2 cellular contexts compared by ENCODE assay signal in the genomic region with DNA sequence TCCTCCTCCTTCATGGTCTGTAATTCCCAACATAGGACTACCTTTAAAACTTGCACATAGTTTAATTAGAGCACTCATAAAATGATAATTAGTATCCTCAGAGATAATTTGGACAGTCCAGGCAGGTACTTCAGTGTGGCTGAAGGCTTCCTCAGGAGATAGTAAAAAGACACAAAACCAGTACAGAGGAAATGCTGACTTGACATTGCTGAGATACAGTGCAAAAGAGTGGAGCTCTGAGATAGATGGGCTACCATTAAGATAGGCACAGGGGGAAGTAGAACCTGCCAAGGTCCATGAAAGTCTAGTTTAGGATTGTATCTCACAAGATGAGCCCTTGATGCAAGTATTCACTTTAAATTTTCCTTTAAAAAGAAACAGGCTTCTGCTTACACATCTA.
TF ChIP-seq lines count a peak whose summit lies in the region.

No MANE protein-coding gene starts in this region.

TF ChIP-seq in A549, 52 proteins besides CTCF, POLR2A, EP300 and RAD21 (continued from another document):
- TF ChIP-seq, protein P1, sequence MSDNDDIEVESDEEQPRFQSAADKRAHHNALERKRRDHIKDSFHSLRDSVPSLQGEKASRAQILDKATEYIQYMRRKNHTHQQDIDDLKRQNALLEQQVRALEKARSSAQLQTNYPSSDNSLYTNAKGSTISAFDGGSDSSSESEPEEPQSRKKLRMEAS (IDR thresholded peaks at IDR 0.05), result no peak
- TF ChIP-seq MAFK (IDR thresholded peaks at IDR 0.05; ENCODE audit: partially characterized antibody) (peak; percentile 81), CBX8 (IDR thresholded peaks at IDR 0.05) (no peak), MAZ (IDR thresholded peaks at IDR 0.05; ENCODE audit: borderline replicate concordance, low read depth, low read length) (no peak)

TF ChIP-seq in WTC11, 78 proteins besides CTCF, POLR2A, EP300 and RAD21 (continued from another document):
- TF ChIP-seq, protein P2, sequence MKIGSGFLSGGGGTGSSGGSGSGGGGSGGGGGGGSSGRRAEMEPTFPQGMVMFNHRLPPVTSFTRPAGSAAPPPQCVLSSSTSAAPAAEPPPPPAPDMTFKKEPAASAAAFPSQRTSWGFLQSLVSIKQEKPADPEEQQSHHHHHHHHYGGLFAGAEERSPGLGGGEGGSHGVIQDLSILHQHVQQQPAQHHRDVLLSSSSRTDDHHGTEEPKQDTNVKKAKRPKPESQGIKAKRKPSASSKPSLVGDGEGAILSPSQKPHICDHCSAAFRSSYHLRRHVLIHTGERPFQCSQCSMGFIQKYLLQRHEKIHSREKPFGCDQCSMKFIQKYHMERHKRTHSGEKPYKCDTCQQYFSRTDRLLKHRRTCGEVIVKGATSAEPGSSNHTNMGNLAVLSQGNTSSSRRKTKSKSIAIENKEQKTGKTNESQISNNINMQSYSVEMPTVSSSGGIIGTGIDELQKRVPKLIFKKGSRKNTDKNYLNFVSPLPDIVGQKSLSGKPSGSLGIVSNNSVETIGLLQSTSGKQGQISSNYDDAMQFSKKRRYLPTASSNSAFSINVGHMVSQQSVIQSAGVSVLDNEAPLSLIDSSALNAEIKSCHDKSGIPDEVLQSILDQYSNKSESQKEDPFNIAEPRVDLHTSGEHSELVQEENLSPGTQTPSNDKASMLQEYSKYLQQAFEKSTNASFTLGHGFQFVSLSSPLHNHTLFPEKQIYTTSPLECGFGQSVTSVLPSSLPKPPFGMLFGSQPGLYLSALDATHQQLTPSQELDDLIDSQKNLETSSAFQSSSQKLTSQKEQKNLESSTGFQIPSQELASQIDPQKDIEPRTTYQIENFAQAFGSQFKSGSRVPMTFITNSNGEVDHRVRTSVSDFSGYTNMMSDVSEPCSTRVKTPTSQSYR (CRISPR knock-in tag; IDR thresholded peaks at IDR 0.05), result no peak
- TF ChIP-seq, protein P3, sequence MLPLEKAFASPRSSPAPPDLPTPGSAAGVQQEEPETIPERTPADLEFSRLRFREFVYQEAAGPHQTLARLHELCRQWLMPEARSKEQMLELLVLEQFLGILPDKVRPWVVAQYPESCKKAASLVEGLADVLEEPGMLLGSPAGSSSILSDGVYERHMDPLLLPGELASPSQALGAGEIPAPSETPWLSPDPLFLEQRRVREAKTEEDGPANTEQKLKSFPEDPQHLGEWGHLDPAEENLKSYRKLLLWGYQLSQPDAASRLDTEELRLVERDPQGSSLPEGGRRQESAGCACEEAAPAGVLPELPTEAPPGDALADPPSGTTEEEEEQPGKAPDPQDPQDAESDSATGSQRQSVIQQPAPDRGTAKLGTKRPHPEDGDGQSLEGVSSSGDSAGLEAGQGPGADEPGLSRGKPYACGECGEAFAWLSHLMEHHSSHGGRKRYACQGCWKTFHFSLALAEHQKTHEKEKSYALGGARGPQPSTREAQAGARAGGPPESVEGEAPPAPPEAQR (CRISPR knock-in tag; IDR thresholded peaks at IDR 0.05), result no peak
- TF ChIP-seq ATF1 (CRISPR knock-in tag; IDR thresholded peaks at IDR 0.05), result no peak
- TF ChIP-seq, protein P4, sequence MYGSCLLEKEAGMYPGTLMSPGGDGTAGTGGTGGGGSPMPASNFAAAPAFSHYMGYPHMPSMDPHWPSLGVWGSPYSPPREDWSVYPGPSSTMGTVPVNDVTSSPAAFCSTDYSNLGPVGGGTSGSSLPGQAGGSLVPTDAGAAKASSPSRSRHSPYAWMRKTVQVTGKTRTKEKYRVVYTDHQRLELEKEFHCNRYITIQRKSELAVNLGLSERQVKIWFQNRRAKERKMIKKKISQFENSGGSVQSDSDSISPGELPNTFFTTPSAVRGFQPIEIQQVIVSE (CRISPR knock-in tag; IDR thresholded peaks at IDR 0.05; ENCODE audit: borderline replicate concordance), result no peak
- no peak for TF ChIP-seq HMGA2 (CRISPR knock-in tag; IDR thresholded peaks at IDR 0.05)
- TF ChIP-seq IRF2 (CRISPR knock-in tag; IDR thresholded peaks at IDR 0.05; ENCODE audit: borderline replicate concordance, low read depth), result no peak
